16 cellular contexts compared by ENCODE assay signal in genomic region chr15:57696146-57696545, GRCh38. TPM values are rescaled to one million over a fixed set of nuclear protein-coding genes. Genes with fewer than 3 reads are reported as not detected.
DNase-seq lines count a peak whose midpoint lies in the region; ATAC-seq, FAIRE-seq and TF ChIP-seq lines count a peak whose summit lies in the region.
"Had no signal": no experiment of that assay in that cellular context is flagged by ENCODE, and none has a peak within 500 bp of the region (broad histone marks: within the 10 kb centered on the region; RNA-seq: fewer than 3 reads in every experiment).

No MANE protein-coding gene starts in this region.

- H3K27me3 Mint-ChIP-seq in type B pancreatic cell: peaks cover 3% of the 10 kb centered on the region

- no peak for ATAC-seq in GM18907 (IDR thresholded peaks at IDR 0.05; ENCODE audit: unreplicated experiment)
- ATAC-seq: HepG2 had no signal

- H3K27me3 ChIP-seq in endothelial cell of umbilical vein (ENCODE audit: control insufficient read depth in 2 of 2, insufficient read depth in 2 of 2, low read length in 2 of 2): no peaks in the 10 kb centered on the region
- no peaks in the 10 kb centered on the region for H3K27me3 ChIP-seq in brain microvascular endothelial cell (replicated peaks)
- H3K27me3 ChIP-seq: upper lobe of left lung had no signal

- H2AFZ ChIP-seq in endothelial cell of umbilical vein (ENCODE audit: low read depth, low read length): peak overlapping the region; percentile 69

- H3K4me1 Mint-ChIP-seq in type B pancreatic cell (ENCODE audit: unreplicated experiment): peaks cover 31% of the 10 kb centered on the region
- H3K4me1 Mint-ChIP-seq: CD8-positive, alpha-beta memory T cell had no signal

- TF ChIP-seq POLR2A in endothelial cell of umbilical vein (IDR thresholded peaks at IDR 0.05; ENCODE audit: low read depth, low read length): no peak

- H3K4me2 ChIP-seq in endothelial cell of umbilical vein (ENCODE audit: insufficient read depth, low read length): no peak overlapping the region

- H3K27ac ChIP-seq in endothelial cell of umbilical vein (ENCODE audit: insufficient read depth, low read depth, low read length) (no peak overlapping the region), brain microvascular endothelial cell (no peak overlapping the region)
- H3K27ac ChIP-seq: upper lobe of left lung had no signal

- peaks cover 22% of the 10 kb centered on the region for H3K4me1 ChIP-seq in endothelial cell of umbilical vein (ENCODE audit: control insufficient read depth, extremely low read depth, insufficient read depth, low read length)

- H3K36me3 Mint-ChIP-seq in type B pancreatic cell: no peaks in the 10 kb centered on the region
- H3K36me3 Mint-ChIP-seq: CD8-positive, alpha-beta memory T cell had no signal

- no peaks in the 10 kb centered on the region for H3K9me3 ChIP-seq in endothelial cell of umbilical vein (replicated peaks; ENCODE audit: control insufficient read depth, insufficient read depth, low read length)
- H3K9me3 ChIP-seq: upper lobe of left lung had no signal

- no peaks in the 10 kb centered on the region for H3K36me3 ChIP-seq in endothelial cell of umbilical vein (ENCODE audit: control insufficient read depth in 2 of 2, extremely low read depth in 1 of 2, insufficient read depth in 2 of 2, low read length in 2 of 2)
- no peaks in the 10 kb centered on the region for H3K36me3 ChIP-seq in brain microvascular endothelial cell (replicated peaks)
- H3K36me3 ChIP-seq: upper lobe of left lung had no signal

- H3K4me3 Mint-ChIP-seq in type B pancreatic cell: peak overlapping the region; percentile 46
- H3K4me3 Mint-ChIP-seq: CD8-positive, alpha-beta memory T cell; T-helper 1 cell treated with Interleukin-12 subunit alpha and Interleukin-12 subunit beta and Interleukin-4 antibody, amounts not matched to agents 30 μg/mL and 1 μg/mL, for 36 hours had no signal

- CTCF ChIA-PET in endothelial cell of umbilical vein (lab: Charles Lee): interaction anchor here (1.3 to 2.1 kb wide), 4 partner anchors 10 to 165 kb away, joined by 3 to 12 read pairs (median 7); partner anchors contain the start of gene POLR2M

- H3K4me3 ChIP-seq in endothelial cell of umbilical vein (replicated peaks in 1 of 3; ENCODE audit: insufficient read depth in 1 of 3, low read depth in 1 of 3, low read length in 3 of 3) (no peak overlapping the region), brain microvascular endothelial cell (ENCODE audit: low read depth, low read length) (no peak overlapping the region)
- H3K4me3 ChIP-seq: upper lobe of left lung had no signal

- intact Hi-C loops in endothelial cell of umbilical vein (cut with micrococcal nuclease): no loop called here

- TF ChIP-seq CTCF in endothelial cell of umbilical vein (IDR thresholded peaks at IDR 0.05; ENCODE audit: extremely low read depth in 1 of 2, insufficient read depth in 1 of 2, low read depth in 1 of 2, low read length in 2 of 2) (no peak), type B pancreatic cell (conservative IDR thresholded peaks at IDR 0.05) (no peak), brain microvascular endothelial cell (IDR thresholded peaks at IDR 0.05; ENCODE audit: low read depth, low read length, missing control alignments) (no peak)

- DNase-seq in NCI-H345 (lab: John Stamatoyannopoulos, UW): peak; percentile 29
- DNase-seq in NCI-H345 treated with DMSO at 0.1 percent for 48 hours (lab: John Stamatoyannopoulos, UW; ENCODE audit: unreplicated experiment): no peak
- peak; percentile 87 for DNase-seq in NCI-H526 treated with DMSO at 0.1 percent for 48 hours (lab: John Stamatoyannopoulos, UW)
- peak; percentile 92 for DNase-seq in endothelial cell of umbilical vein (ENCODE audit: low read depth, low spot score)
- DNase-seq in type B pancreatic cell (ENCODE audit: extremely low spot score, unreplicated experiment): no peak
- no peak for DNase-seq in brain microvascular endothelial cell
- DNase-seq in ecto neural progenitor cell (ENCODE audit: low spot score): no peak
- DNase-seq: activated CD4-positive, CD25-positive, alpha-beta regulatory T cell; activated gamma-delta T cell treated with Interleukin-2 at 50 U/mL for 16 hours; CD8-positive, alpha-beta memory T cell; cortex of kidney; NCI-H524 treated with DMSO at 0.1 percent for 48 hours; upper lobe of left lung had no signal

- no peak for FAIRE-seq in endothelial cell of umbilical vein (lab: Jason Lieb, UNC)
- FAIRE-seq: HepG2 had no signal

- dilution Hi-C loops in endothelial cell of umbilical vein (cut with MboI; ENCODE audit: extremely low pct_ligation_motif_present, low sequenced_read_pairs): no loop called here

- in situ Hi-C loops in brain microvascular endothelial cell (cut with HindIII; ENCODE audit: low pct_ligation_motif_present, low sequenced_read_pairs): no loop called here

- H4K20me1 ChIP-seq in endothelial cell of umbilical vein (replicated peaks; ENCODE audit: control insufficient read depth, extremely low read depth, insufficient read depth, low read length): no peaks in the 10 kb centered on the region

- H3K27ac Mint-ChIP-seq in type B pancreatic cell: peak overlapping the region; percentile 41
- H3K27ac Mint-ChIP-seq: CD8-positive, alpha-beta memory T cell; T-helper 1 cell treated with Interleukin-12 subunit alpha and Interleukin-12 subunit beta and Interleukin-4 antibody, amounts not matched to agents 30 μg/mL and 1 μg/mL, for 36 hours had no signal

- H3K9ac ChIP-seq in endothelial cell of umbilical vein (replicated peaks; ENCODE audit: extremely low read depth, insufficient read depth, low read length): no peak overlapping the region

- H3K79me2 ChIP-seq in endothelial cell of umbilical vein (ENCODE audit: control insufficient read depth, insufficient read depth, low read length): no peaks in the 10 kb centered on the region

- H3K9me1 ChIP-seq in endothelial cell of umbilical vein (replicated peaks; ENCODE audit: control insufficient read depth, extremely low read depth, insufficient read depth, low read length): no peaks in the 10 kb centered on the region

- no TSS peak for BruUV-seq in endothelial cell of umbilical vein (replicated peaks; lab: Mats Ljungman, UMichigan)

- H3K9me3 Mint-ChIP-seq in type B pancreatic cell: no peaks in the 10 kb centered on the region
- H3K9me3 Mint-ChIP-seq: CD8-positive, alpha-beta memory T cell; T-helper 1 cell treated with Interleukin-12 subunit alpha and Interleukin-12 subunit beta and Interleukin-4 antibody, amounts not matched to agents 30 μg/mL and 1 μg/mL, for 36 hours had no signal

- POLR2A ChIA-PET in endothelial cell of umbilical vein (lab: Charles Lee): no interaction called here

TF ChIP-seq in endothelial cell of umbilical vein, 7 proteins besides CTCF, POLR2A, EP300 and RAD21:
- TF ChIP-seq EZH2 (IDR thresholded peaks at IDR 0.05; ENCODE audit: borderline replicate concordance, low read depth, low read length, severe bottlenecking) (no peak), MYC (IDR thresholded peaks at IDR 0.05; ENCODE audit: low read depth, low read length) (no peak), FOS (IDR thresholded peaks at IDR 0.05; ENCODE audit: borderline replicate concordance, insufficient read depth, low read length) (no peak), GATA2 (IDR thresholded peaks at IDR 0.05; ENCODE audit: insufficient read depth, insufficient read length, low read depth, low read length) (no peak)

RNA-seq across cellular contexts. Expression of gene POLR2M, which starts 10.4 kb away (rescaled TPM):
- total RNA-seq in endothelial cell of umbilical vein: 42.5 and 50.6 TPM in 2 replicates
- polyA plus RNA-seq in endothelial cell of umbilical vein: 38.4 and 68.2 TPM in 2 replicates
- polyA plus RNA-seq in endothelial cell of umbilical vein (2011; cell fraction: cytosol; rRNA removed): 42.5 and 67.4 TPM in 2 replicates
- polyA plus RNA-seq in endothelial cell of umbilical vein (2011; cell fraction: nucleus; rRNA removed): 34.7 and 45.1 TPM in 2 replicates
- 24.9 and 27.9 TPM in 2 replicates for polyA plus RNA-seq in endothelial cell of umbilical vein (2012)
- 46.0 and 74.4 TPM in 2 replicates for polyA minus RNA-seq in endothelial cell of umbilical vein
- polyA minus RNA-seq in endothelial cell of umbilical vein (2011; cell fraction: cytosol; rRNA and poly(A)+ RNA removed): 80.5 TPM
- 42.3 and 67.3 TPM in 2 replicates for polyA minus RNA-seq in endothelial cell of umbilical vein (2011; cell fraction: nucleus; rRNA and poly(A)+ RNA removed)
- total RNA-seq in type B pancreatic cell (ENCODE audit: low replicate concordance): 50.7 and 76.4 TPM in 2 replicates

Comparison
In these comparisons a context has a peak if more than half of its experiments do, and no peak if none do; other contexts are left out.
1. DNase-seq: peak in NCI-H345 (single experiment), NCI-H526 treated with DMSO at 0.1 percent for 48 hours (single experiment) and endothelial cell of umbilical vein (single experiment); none in NCI-H345 treated with DMSO at 0.1 percent for 48 hours (single experiment), type B pancreatic cell (single experiment), brain microvascular endothelial cell (single experiment) and ecto neural progenitor cell (single experiment).